In genomic region chr5:178711572-178711971, GRCh38 we compare ENCODE assay signal across 15 cellular contexts. TPM values are rescaled to one million over a fixed set of nuclear protein-coding genes. Genes with fewer than 3 reads are reported as not detected.
DNase-seq lines count a peak whose midpoint lies in the region; ATAC-seq and TF ChIP-seq lines count a peak whose summit lies in the region.
"Had no signal": no experiment of that assay in that cellular context is flagged by ENCODE, and none has a peak within 500 bp of the region (broad histone marks: within the 10 kb centered on the region; RNA-seq: fewer than 3 reads in every experiment).

No MANE protein-coding gene starts in this region.

- H3K27me3 ChIP-seq in IMR-90 (ENCODE audit: control insufficient read depth, insufficient read depth, low read length) (no peaks in the 10 kb centered on the region), Panc1 (ENCODE audit: control insufficient read depth, insufficient read depth, low read length) (no peaks in the 10 kb centered on the region), endodermal cell (ENCODE audit: control insufficient read depth, insufficient read depth, low read length, poor library complexity, severe bottlenecking) (no peaks in the 10 kb centered on the region), subcutaneous abdominal adipose tissue (ENCODE audit: control insufficient read depth in 5 of 5, insufficient read depth in 4 of 5, low read length in 5 of 5) (no peaks in the 10 kb centered on the region), MG63 (no peaks in the 10 kb centered on the region)

- peaks cover 7% of the 10 kb centered on the region for H3K27me3 Mint-ChIP-seq in endodermal cell (ENCODE audit: insufficient read depth)
- H3K27me3 Mint-ChIP-seq: CD4-positive, alpha-beta memory T cell had no signal

- H3K36me3 Mint-ChIP-seq in endodermal cell (ENCODE audit: low read depth) = peaks cover 60% of the 10 kb centered on the region

- peaks cover 55% of the 10 kb centered on the region for H3K9me3 ChIP-seq in IMR-90 (ENCODE audit: control insufficient read depth, insufficient read depth, low read length)
- H3K9me3 ChIP-seq in Panc1 (ENCODE audit: control insufficient read depth, insufficient read depth, low read depth, low read length) = peaks cover 80% of the 10 kb centered on the region
- peaks cover 83% of the 10 kb centered on the region for H3K9me3 ChIP-seq in endodermal cell (ENCODE audit: control insufficient read depth, low read length)
- H3K9me3 ChIP-seq in subcutaneous abdominal adipose tissue (ENCODE audit: control insufficient read depth in 5 of 5, low read length in 5 of 5) = peaks cover 64 to 96% (median 93%) of the 10 kb centered on the region in 5 donors
- H3K9me3 ChIP-seq in MG63 = peaks cover 86% of the 10 kb centered on the region

- no peak overlapping the region for H3K27ac Mint-ChIP-seq in endodermal cell
- H3K27ac Mint-ChIP-seq: CD4-positive, alpha-beta memory T cell had no signal

- no peak overlapping the region for H4K91ac ChIP-seq in IMR-90 (ENCODE audit: insufficient read depth, low read depth, low read length)

- H3K4me3 ChIP-seq in IMR-90 (ENCODE audit: insufficient read depth, low read depth, low read length) = no peak overlapping the region
- H3K4me3 ChIP-seq in Panc1 (ENCODE audit: low read depth in 2 of 2, low read length in 2 of 2) = no peak overlapping the region
- H3K4me3 ChIP-seq in endodermal cell (ENCODE audit: low read length) = peak overlapping the region; percentile 74
- H3K4me3 ChIP-seq in subcutaneous abdominal adipose tissue (ENCODE audit: low read depth in 1 of 5, low read length in 5 of 5) = peak overlapping the region in 3 of 5 donors; percentile 3 to 37 (median 19)
- H3K4me3 ChIP-seq in MG63 = no peak overlapping the region
- H3K4me3 ChIP-seq: GM23248 had no signal

- CTCF ChIA-PET in IMR-90 (lab: Yijun Ruan, JAX) = no interaction called here
- CTCF ChIA-PET in Panc1 (lab: Charles Lee) = no interaction called here

- H3K4me2 ChIP-seq in IMR-90 (ENCODE audit: low read depth, low read length) = no peak overlapping the region

- H3K79me1 ChIP-seq in IMR-90 (ENCODE audit: low read depth in 1 of 2, low read length in 2 of 2) = no peaks in the 10 kb centered on the region

- H2BK120ac ChIP-seq in IMR-90 (ENCODE audit: low read depth, low read length) = no peak overlapping the region

- H2BK20ac ChIP-seq in IMR-90 (ENCODE audit: low read depth, low read length) = no peak overlapping the region

- TSS peak; percentile 64 for BruUV-seq in IMR-90 (replicated peaks; lab: Mats Ljungman, UMichigan)
- BruUV-seq in Panc1 (replicated peaks; lab: Mats Ljungman, UMichigan) = TSS peak; percentile 72

- no peak overlapping the region for H2AK5ac ChIP-seq in IMR-90 (ENCODE audit: low read depth, low read length)

- WGBS in IMR-90 (ENCODE audit: extremely low coverage in 2 of 2, insufficient read length in 1 of 2), 2 experiments = no CpG with 5 or more reads among the region's 3 CpGs
- 92 to 100% methylated on average over 3 of the region's 3 CpGs for WGBS in endodermal cell (ENCODE audit: insufficient coverage in 1 of 2, insufficient read length in 1 of 2), 2 experiments

- ATAC-seq in IMR-90 (ENCODE audit: low read depth) (no peak), Panc1 (no peak), HG03045 (IDR thresholded peaks at IDR 0.05; ENCODE audit: unreplicated experiment) (no peak)
- ATAC-seq: HCT116 had no signal

- H2AFZ ChIP-seq in IMR-90 (replicated peaks; ENCODE audit: low read length, poor library complexity) = no peak overlapping the region
- H2AFZ ChIP-seq: GM23248 had no signal

- no peak overlapping the region for H3K56ac ChIP-seq in IMR-90 (ENCODE audit: extremely low read depth, insufficient read depth, low read length)

- H2AK9ac ChIP-seq in IMR-90 (replicated peaks; ENCODE audit: low read depth, low read length, poor library complexity) = no peak overlapping the region

- dilution Hi-C loops in IMR-90 (cut with HindIII; ENCODE audit: low sequenced_read_pairs, unreplicated experiment) = no loop called here

- no peaks in the 10 kb centered on the region for H3K4me1 Mint-ChIP-seq in endodermal cell
- H3K4me1 Mint-ChIP-seq: CD4-positive, alpha-beta memory T cell had no signal

- H3K36me3 ChIP-seq in IMR-90 (ENCODE audit: control insufficient read depth, insufficient read depth, low read length) (peaks cover 14% of the 10 kb centered on the region), Panc1 (ENCODE audit: control insufficient read depth, insufficient read depth, low read length) (peaks cover 2% of the 10 kb centered on the region; the same call in 1 of the 2 replicates), endodermal cell (ENCODE audit: control insufficient read depth, insufficient read depth, low read length) (peaks cover 48% of the 10 kb centered on the region), subcutaneous abdominal adipose tissue (ENCODE audit: control insufficient read depth in 5 of 5, insufficient read depth in 5 of 5, low read length in 5 of 5) (peaks cover 29 to 43% (median 35%) of the 10 kb centered on the region in 5 donors), MG63 (peaks cover 58% of the 10 kb centered on the region)

- H3K9ac ChIP-seq in IMR-90 (ENCODE audit: low read depth, low read length) (no peak overlapping the region), endodermal cell (ENCODE audit: extremely low read depth, low read length, poor library complexity, severe bottlenecking) (no peak overlapping the region), subcutaneous abdominal adipose tissue (ENCODE audit: low read length in 5 of 5) (no peak overlapping the region)
- H3K9ac ChIP-seq: GM23248 had no signal

- TF ChIP-seq POLR2A in IMR-90 (IDR thresholded peaks at IDR 0.05; ENCODE audit: low read depth, low read length) = no peak

- in situ Hi-C loops in IMR-90 (cut with MboI; ENCODE audit: low sequenced_read_pairs) = no loop called here
- in situ Hi-C loops in Panc1 (cut with HindIII; ENCODE audit: low pct_unique_long_range_greater_than_20kb, low sequenced_read_pairs) = no loop called here

- intact Hi-C loops in IMR-90 (cut with micrococcal nuclease) = no loop called here
- intact Hi-C loops in Panc1 (cut with micrococcal nuclease; ENCODE audit: unreplicated experiment) = no loop called here

- H3K4me3 Mint-ChIP-seq in endodermal cell = no peak overlapping the region
- H3K4me3 Mint-ChIP-seq: CD4-positive, alpha-beta memory T cell had no signal

- no peak overlapping the region for H3K14ac ChIP-seq in IMR-90 (replicated peaks; ENCODE audit: low read depth, low read length)

- no peak overlapping the region for H3K4ac ChIP-seq in IMR-90 (ENCODE audit: low read depth, low read length)

- no peaks in the 10 kb centered on the region for H4K20me1 ChIP-seq in IMR-90 (ENCODE audit: insufficient read depth, low read length)

- no peak overlapping the region for H2BK5ac ChIP-seq in IMR-90 (ENCODE audit: low read depth, low read length, poor library complexity, severe bottlenecking)

- H4K5ac ChIP-seq in IMR-90 (ENCODE audit: low read depth, low read length) = no peak overlapping the region

- no peaks in the 10 kb centered on the region for H3K9me1 ChIP-seq in IMR-90 (ENCODE audit: insufficient read depth, low read length)

- H3K23ac ChIP-seq in IMR-90 (ENCODE audit: low read depth, low read length) = no peak overlapping the region

- POLR2A ChIA-PET in IMR-90 (lab: Charles Lee; ENCODE audit: unreplicated experiment) (no interaction called here), Panc1 (lab: Charles Lee) (no interaction called here)

- H3K27ac ChIP-seq in IMR-90 (ENCODE audit: insufficient read depth, low read length) (no peak overlapping the region), Panc1 (ENCODE audit: low read length) (no peak overlapping the region), endodermal cell (ENCODE audit: low read depth, low read length) (no peak overlapping the region), subcutaneous abdominal adipose tissue (ENCODE audit: low read depth, low read length) (no peak overlapping the region)
- H3K27ac ChIP-seq: GM23248 had no signal

- H4K8ac ChIP-seq in IMR-90 (ENCODE audit: low read depth in 2 of 2, low read length in 2 of 2) = no peak overlapping the region

- peaks cover 91% of the 10 kb centered on the region for H3K9me3 Mint-ChIP-seq in endodermal cell

- no peak overlapping the region for H2BK15ac ChIP-seq in IMR-90 (ENCODE audit: low read depth, low read length)

- H3K4me1 ChIP-seq in IMR-90 (ENCODE audit: control insufficient read depth, insufficient read depth, low read length) (no peaks in the 10 kb centered on the region), Panc1 (ENCODE audit: control insufficient read depth, insufficient read depth, low read length) (no peaks in the 10 kb centered on the region), endodermal cell (ENCODE audit: control insufficient read depth, insufficient read depth, low read length) (no peaks in the 10 kb centered on the region), subcutaneous abdominal adipose tissue (ENCODE audit: control insufficient read depth in 5 of 5, insufficient read depth in 5 of 5, low read length in 5 of 5) (no peaks in the 10 kb centered on the region)

- no peak overlapping the region for H3K18ac ChIP-seq in IMR-90 (ENCODE audit: low read depth, low read length)

- TF ChIP-seq CTCF in IMR-90 (conservative IDR thresholded peaks at IDR 0.05; ENCODE audit: low read depth, low read length) (no peak), Panc1 (IDR thresholded peaks at IDR 0.05) (no peak), endodermal cell (conservative IDR thresholded peaks at IDR 0.05) (no peak)

- TF ChIP-seq RAD21 in IMR-90 (IDR thresholded peaks at IDR 0.05; ENCODE audit: low read length) = no peak

- DNase-seq in IMR-90 (no peak), Panc1 (ENCODE audit: low read depth, low spot score) (no peak), endodermal cell (no peak), MG63 (no peak)
- DNase-seq: C1 segment of cervical spinal cord; Calu3; CD4-positive, alpha-beta memory T cell; COR-L47; DMS53; DND-41; GM23248; H7 had no signal

TF ChIP-seq in IMR-90, 13 proteins besides CTCF, POLR2A, EP300 and RAD21 (continues in another document):
- TF ChIP-seq USF2 (IDR thresholded peaks at IDR 0.05; ENCODE audit: low read depth, low read length) = no peak
- TF ChIP-seq MAFK (IDR thresholded peaks at IDR 0.05; ENCODE audit: low read depth, low read length) = no peak

RNA-seq across cellular contexts. Expression of gene ZNF354A, which starts 18.9 kb away (rescaled TPM):
- 3.9 and 5.3 TPM in 2 replicates for total RNA-seq in IMR-90 (2012; rRNA removed)
- polyA plus RNA-seq in IMR-90 (2012; rRNA removed) = 3.7 and 4.2 TPM in 2 replicates
- 0.91 and 1.3 TPM in 2 replicates for polyA plus RNA-seq in IMR-90 (2012; cell fraction: cytosol; rRNA removed)
- 4.5 and 11.7 TPM in 2 replicates for polyA plus RNA-seq in IMR-90 (2012; cell fraction: nucleus; rRNA removed; ENCODE audit: low replicate concordance)
- total RNA-seq in Panc1 (2021; ENCODE audit: unreplicated experiment) = 31.7 TPM
- 12.7 TPM for polyA plus RNA-seq in Panc1 (2012; ENCODE audit: insufficient read length)
- 10 to 100 TPM; 22.1 to 23.3 TPM for total RNA-seq in endodermal cell
- polyA plus RNA-seq in endodermal cell (2013, experiment 1 of 2) = 24.1 TPM
- polyA plus RNA-seq in endodermal cell (2013, experiment 2 of 2) = 22.3 TPM
- total RNA-seq in MG63 (2014; rRNA removed; shearing (Covaris generic); ENCODE audit: low replicate concordance) = 9.3 TPM in 2 replicates

Comparison
In these comparisons a context has a peak if more than half of its experiments do, and no peak if none do; other contexts are left out.
1. H3K4me3 ChIP-seq: peak in endodermal cell (single experiment) and subcutaneous abdominal adipose tissue (3 of 5); none in IMR-90 (single experiment), Panc1 (0 of 2) and MG63 (single experiment).